ENCODE assay signal across 8 cellular contexts in the genomic region with DNA sequence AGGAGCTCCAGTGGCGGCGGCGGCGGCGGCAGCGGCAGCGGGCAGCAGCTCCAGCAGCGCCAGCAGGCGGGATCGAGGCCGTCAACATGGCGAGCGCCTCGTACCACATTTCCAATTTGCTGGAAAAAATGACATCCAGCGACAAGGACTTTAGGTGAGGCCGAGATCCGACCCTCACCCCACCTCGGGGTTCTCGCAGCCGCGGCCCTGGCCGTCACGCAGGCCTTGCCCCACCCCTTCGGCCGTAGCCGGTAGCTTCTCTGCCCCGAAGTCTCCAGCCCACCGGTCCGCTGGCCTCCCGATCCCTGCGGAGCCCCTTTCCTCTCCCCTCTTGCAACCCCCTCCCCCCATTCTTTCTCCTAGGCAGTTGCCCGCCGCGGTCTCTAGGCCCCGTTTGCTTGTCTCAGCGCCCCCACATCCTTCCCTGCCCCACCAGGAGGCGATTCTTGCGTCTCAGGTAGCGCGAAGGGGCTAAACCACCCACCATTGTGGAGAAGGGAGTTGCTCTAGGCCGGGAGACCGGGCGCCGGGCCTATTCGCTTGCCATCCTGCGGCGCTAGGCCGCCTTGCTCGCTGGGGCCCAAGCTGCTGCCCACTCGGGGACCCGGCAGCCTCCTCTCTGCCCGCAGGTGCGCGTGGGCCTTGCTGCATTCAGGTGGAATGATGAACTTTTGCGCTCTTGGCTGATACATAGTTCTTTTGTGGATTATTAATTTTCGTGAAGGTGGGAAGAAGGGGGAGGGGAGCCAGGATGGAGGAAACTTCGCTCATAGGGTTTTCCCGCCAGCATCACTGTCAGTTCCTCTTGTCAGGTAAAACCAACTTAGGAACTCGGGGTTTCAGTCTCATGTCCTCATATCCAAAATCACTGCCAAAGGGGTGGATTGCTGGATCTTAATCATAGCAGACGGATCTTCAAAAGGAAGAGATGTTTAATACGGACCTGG. TPM values are rescaled to one million over a fixed set of nuclear protein-coding genes. Genes with fewer than 3 reads are reported as not detected.
DNase-seq lines count a peak whose midpoint lies in the region; ATAC-seq and TF ChIP-seq lines count a peak whose summit lies in the region.

No MANE protein-coding gene starts in this region.

- H3K27me3 ChIP-seq in PC-9 (ENCODE audit: insufficient read depth, low read depth), result no peaks in the 10 kb centered on the region
- H3K27me3 ChIP-seq in thyroid gland, result no peaks in the 10 kb centered on the region

- POLR2A ChIA-PET in PC-9 (lab: Charles Lee; ENCODE audit: unreplicated experiment), result interaction anchor here (0.6 to 1.0 kb wide), 5 partner anchors 15 to 1139 kb away, joined by 3 to 6 read pairs (median 5); no protein-coding TSS in a partner anchor

- peaks cover 0 to 2% (median 0%) of the 10 kb centered on the region in 3 donors for H3K27me3 Mint-ChIP-seq in CD14-positive monocyte (ENCODE audit: low read depth in 3 of 3)
- no peaks in the 10 kb centered on the region for H3K27me3 Mint-ChIP-seq in osteocyte (ENCODE audit: unreplicated experiment)

- H3K4me1 Mint-ChIP-seq in CD14-positive monocyte, result peaks cover 37% of the 10 kb centered on the region
- H3K4me1 Mint-ChIP-seq in osteocyte (ENCODE audit: unreplicated experiment), result peaks cover 45% of the 10 kb centered on the region

- H3K4me3 Mint-ChIP-seq in CD14-positive monocyte (peak overlapping the region; percentile 92 to 94), osteocyte (ENCODE audit: unreplicated experiment) (peak overlapping the region; percentile 91)

- no peaks in the 10 kb centered on the region for H3K9me2 ChIP-seq in PC-9 (ENCODE audit: insufficient read depth)

- peak overlapping the region; percentile 96 for H3K4me3 ChIP-seq in PC-9
- H3K4me3 ChIP-seq in thyroid gland (replicated peaks in 1 of 3), result peak overlapping the region; percentile 68 to 84 (median 83)

- H3K4me2 ChIP-seq in PC-9, result peak overlapping the region; percentile 96

- peaks cover 54% of the 10 kb centered on the region for H3K79me2 ChIP-seq in PC-9 (ENCODE audit: low read depth)

- TF ChIP-seq POLR2A in thyroid gland (IDR thresholded peaks at IDR 0.05), result peak in 1 of 2 donors; percentile 68

- H3K27ac Mint-ChIP-seq in CD14-positive monocyte (peak overlapping the region; percentile 98 to 100 (median 100)), osteocyte (ENCODE audit: unreplicated experiment) (peak overlapping the region; percentile 100)

- H3K9me3 Mint-ChIP-seq in CD14-positive monocyte, result peaks cover 0 to 5% (median 4%) of the 10 kb centered on the region in 7 donors
- no peaks in the 10 kb centered on the region for H3K9me3 Mint-ChIP-seq in osteocyte (ENCODE audit: unreplicated experiment)

- intact Hi-C loops in CD14-positive monocyte (cut with micrococcal nuclease) (no loop called here), PC-9 (cut with micrococcal nuclease; ENCODE audit: unreplicated experiment) (loop anchor here (5.0 kb wide), 2 partner anchors 203 to 377 kb away; a partner anchor contains a TSS), thyroid gland (cut with DNase I) (loop anchor here (10.0 kb wide), 1 partner anchor 175 kb away; no protein-coding TSS in a partner anchor)

- WGBS in thyroid gland, 2 donors, result 0 to 1% methylated on average over 46 to 55 of the region's 61 CpGs

- ATAC-seq in GM19328 (IDR thresholded peaks at IDR 0.05; ENCODE audit: unreplicated experiment) (peak; percentile 13), HG03520 (IDR thresholded peaks at IDR 0.05; ENCODE audit: unreplicated experiment) (peak; percentile 5)

- peaks cover 5% of the 10 kb centered on the region for H3K9me3 ChIP-seq in PC-9 (ENCODE audit: insufficient read depth, low read depth)
- no peaks in the 10 kb centered on the region for H3K9me3 ChIP-seq in thyroid gland

- H4K20me1 ChIP-seq in PC-9 (ENCODE audit: insufficient read depth), result peaks cover 36% of the 10 kb centered on the region

- H2AFZ ChIP-seq in PC-9, result peak overlapping the region; percentile 90

- H3K36me3 ChIP-seq in PC-9 (ENCODE audit: low read depth) (peaks cover 9% of the 10 kb centered on the region), thyroid gland (no peaks in the 10 kb centered on the region)

- H3F3A ChIP-seq in PC-9 (ENCODE audit: insufficient read depth, low read depth), result peaks cover 24% of the 10 kb centered on the region

- H3K4me1 ChIP-seq in PC-9 (replicated peaks; ENCODE audit: insufficient read depth), result peaks cover 40% of the 10 kb centered on the region
- peaks cover 31% of the 10 kb centered on the region in 2 donors for H3K4me1 ChIP-seq in thyroid gland

- TF ChIP-seq CTCF in CD14-positive monocyte (IDR thresholded peaks at IDR 0.05) (no peak), PC-9 (conservative IDR thresholded peaks at IDR 0.05) (no peak), osteocyte (IDR thresholded peaks at IDR 0.05) (peak; percentile 4), thyroid gland (IDR thresholded peaks at IDR 0.05) (peak in 1 of 6 experiments; percentile 4)

- peaks cover under 1 to 6% of the 10 kb centered on the region in 2 donors for H3K36me3 Mint-ChIP-seq in CD14-positive monocyte
- peaks cover 2% of the 10 kb centered on the region for H3K36me3 Mint-ChIP-seq in osteocyte (ENCODE audit: unreplicated experiment)

- BruUV-seq in PC-9 (replicated peaks; lab: Mats Ljungman, UMichigan), result TSS peak; percentile 30

- CTCF ChIA-PET in PC-9 (lab: Charles Lee), result no interaction called here

- peak overlapping the region; percentile 93 for H3K27ac ChIP-seq in PC-9
- peak overlapping the region; percentile 97 to 99 (median 98) for H3K27ac ChIP-seq in thyroid gland

- DNase-seq in CD14-positive monocyte (ENCODE audit: low spot score) (no peak), PC-9 (peak in 1 of 2 experiments; percentile 16), germinal center (ENCODE audit: low spot score) (peak; percentile 40), osteocyte (ENCODE audit: extremely low spot score, unreplicated experiment) (no peak), thyroid gland (peak; percentile 53 to 59)
- DNase-seq in activated effector memory CD4-positive, alpha-beta T cell treated with anti-CD3 and anti-CD28 coated beads, Interleukin-2, amount 50 U/mL, for 16 hours, result peak; percentile 84

RNA-seq across cellular contexts. Expression of a gene that starts 0.7 kb away (rescaled TPM):
- 10 to 100 TPM; 20.9 to 29.4 TPM for polyA plus RNA-seq in CD14-positive monocyte
- total RNA-seq in PC-9 (2021), result 163 and 169 TPM in 2 replicates
- total RNA-seq in osteocyte, result 167 and 194 TPM in 2 replicates
- total RNA-seq in thyroid gland, result 100 to 1,000 TPM in 2 of 4 donors, 10 to 100 TPM in 2; 88.5 to 127 (median 98.9) TPM

Comparison
In these comparisons a context has a peak if more than half of its experiments do, and no peak if none do; other contexts are left out.
1. DNase-seq: peak in activated effector memory CD4-positive, alpha-beta T cell treated with anti-CD3 and anti-CD28 coated beads, Interleukin-2, amount 50 U/mL, for 16 hours (single experiment), germinal center (single experiment) and thyroid gland (2 of 2); none in CD14-positive monocyte (single experiment) and osteocyte (single experiment).
2. intact Hi-C loops: an anchor here in PC-9 (5.0 kb wide) and thyroid gland (10.0 kb wide); none called in CD14-positive monocyte.